19 cellular contexts compared by ENCODE assay signal in genomic region chr12:132389526-132390286, GRCh38.
"Had no signal": no experiment of that assay in that cellular context is flagged by ENCODE, and none has a peak within 500 bp of the region (broad histone marks: within the 10 kb centered on the region; RNA-seq: fewer than 3 reads in every experiment).

No MANE protein-coding gene starts in this region.

- H3K27ac ChIP-seq: epithelial cell of prostate, gastroesophageal sphincter, pancreas, sigmoid colon, thyroid gland, VCaP had no signal

- H3K4me3 Mint-ChIP-seq: activated CD8-positive, alpha-beta T cell treated with anti-CD3 and anti-CD28 coated beads, Interleukin-2, amount 10 ng/mL, durations not matched to agents 7 days and 5 days; nephron had no signal

- DNase-seq: activated CD4-positive, alpha-beta T cell treated with anti-CD3 and anti-CD28 coated beads for 1 hour; activated CD4-positive, alpha-beta T cell treated with anti-CD3 and anti-CD28 coated beads, Interleukin-2, amount 50 U/mL, for 1 hour; activated CD8-positive, alpha-beta T cell treated with anti-CD3 and anti-CD28 coated beads, Interleukin-2, amount 10 ng/mL, durations not matched to agents 7 days and 5 days; activated naive CD4-positive, alpha-beta T cell; activated T-cell treated with anti-CD3 and anti-CD28 coated beads, Interleukin-2, amount 50 U/mL, for 1 hour; amygdala; left cardiac atrium; mesenchymal stem cell; stimulated activated CD4-positive, alpha-beta T cell treated with anti-CD3 and anti-CD28 coated beads, Interleukin-4, amount 100 ng/mL, for 1 hour; stimulated activated naive CD4-positive, alpha-beta T cell treated with Interleukin-2 at 50 U/mL for 16 hours; thyroid gland had no signal

- ATAC-seq: activated CD8-positive, alpha-beta T cell treated with anti-CD3 and anti-CD28 coated beads, Interleukin-2, amount 10 ng/mL, durations not matched to agents 7 days and 5 days; gastroesophageal sphincter; left cardiac atrium; pancreas had no signal

- H3K27ac Mint-ChIP-seq: activated CD8-positive, alpha-beta T cell treated with anti-CD3 and anti-CD28 coated beads, Interleukin-2, amount 10 ng/mL, durations not matched to agents 7 days and 5 days; nephron had no signal

- H3K4me3 ChIP-seq: gastroesophageal sphincter, pancreas, sigmoid colon, smooth muscle cell, thyroid gland had no signal

- FAIRE-seq: islet of Langerhans, pancreas had no signal

- H3K9me3 ChIP-seq: gastroesophageal sphincter, pancreas, sigmoid colon, thyroid gland had no signal

- H3K36me3 ChIP-seq: gastroesophageal sphincter, pancreas, sigmoid colon, thyroid gland had no signal

- H3K4me2 ChIP-seq: smooth muscle cell had no signal

- H3K27me3 ChIP-seq: thyroid gland had no signal

- H3K4me1 ChIP-seq: gastroesophageal sphincter, pancreas had no signal
